16 cellular contexts compared by ENCODE assay signal in the genomic region with DNA sequence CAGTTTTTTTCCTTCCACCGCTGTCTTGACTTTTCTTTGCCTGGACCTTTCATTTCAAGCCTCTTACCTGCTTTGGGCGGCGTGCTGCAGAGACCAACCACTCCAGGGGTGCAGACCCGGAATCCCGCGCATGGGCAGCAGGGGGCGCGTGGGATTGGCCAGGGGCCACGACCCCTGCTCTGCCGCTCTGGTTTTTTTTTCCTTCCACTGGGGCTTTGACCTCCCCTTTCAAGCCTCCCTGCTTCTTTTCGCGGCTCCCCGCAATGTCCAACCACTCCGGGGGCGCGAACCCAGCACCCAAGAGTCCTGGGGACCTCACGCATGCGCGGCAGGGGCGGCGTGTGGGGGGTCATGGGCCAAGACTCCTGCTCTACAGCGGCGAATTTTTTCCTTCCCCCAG.
DNase-seq lines count a peak whose midpoint lies in the region; ATAC-seq and TF ChIP-seq lines count a peak whose summit lies in the region.
"Had no signal": no experiment of that assay in that cellular context is flagged by ENCODE, and none has a peak within 500 bp of the region (broad histone marks: within the 10 kb centered on the region; RNA-seq: fewer than 3 reads in every experiment).

No MANE protein-coding gene starts in this region.

- CTCF ChIA-PET in RWPE1 (lab: Yijun Ruan, JAX): no interaction called here

- POLR2A ChIA-PET in RWPE1 (lab: Yijun Ruan, JAX; ENCODE audit: low non-redundant PET): no interaction called here

- DNase-seq in stimulated activated naive CD8-positive, alpha-beta T cell treated with anti-CD3 and anti-CD28 coated beads, Interleukin-15, Interleukin-2, amounts not matched to agents 100 U/mL and 50 U/mL, for 24 hours: peak; percentile 10
- no peak for DNase-seq in stimulated activated naive CD8-positive, alpha-beta T cell treated with anti-CD3 and anti-CD28 coated beads, Interleukin-15, amount 100 ng/mL, for 72 hours
- DNase-seq in RWPE1 (ENCODE audit: low spot score) (peak; percentile 24), MV-4-11 (lab: John Stamatoyannopoulos, UW) (no peak)
- DNase-seq: brain microvascular endothelial cell; effector memory CD4-positive, alpha-beta T cell; naive B cell; NCI-H1436 treated with DMSO at 0.1 percent for 48 hours; NK-92 treated with Interleukin-12 subunit alpha and Interleukin-12 subunit beta, amount 100 ng/mL, for 24 hours; psoas muscle; stimulated activated CD4-positive, alpha-beta T cell treated with anti-CD3 and anti-CD28 coated beads, Interleukin-12 subunit alpha, Interleukin-12 subunit beta, amount 100 ng/mL, for 4 hours had no signal

- TF ChIP-seq CTCF in LNCAP (IDR thresholded peaks at IDR 0.05) (peak; percentile 88), RWPE1 (conservative IDR thresholded peaks at IDR 0.05; ENCODE audit: low read depth) (no peak)

- no peak overlapping the region for H3K27ac ChIP-seq in RWPE1
- H3K27ac ChIP-seq: brain microvascular endothelial cell, psoas muscle had no signal

- H3K27ac Mint-ChIP-seq in stimulated activated naive CD8-positive, alpha-beta T cell treated with anti-CD3 and anti-CD28 coated beads, Interleukin-15, amount 100 ng/mL, for 72 hours: no peak overlapping the region
- H3K27ac Mint-ChIP-seq: activated naive CD4-positive, alpha-beta T cell treated with anti-CD3 and anti-CD28 coated beads, Interleukin-2, amount 50 U/mL, for 72 hours had no signal

- H3K4me3 Mint-ChIP-seq in stimulated activated naive CD8-positive, alpha-beta T cell treated with anti-CD3 and anti-CD28 coated beads, Interleukin-15, amount 100 ng/mL, for 72 hours: no peak overlapping the region
- H3K4me3 Mint-ChIP-seq: naive B cell had no signal

- H3K27me3 Mint-ChIP-seq in stimulated activated naive CD8-positive, alpha-beta T cell treated with anti-CD3 and anti-CD28 coated beads, Interleukin-15, amount 100 ng/mL, for 72 hours: no peaks in the 10 kb centered on the region
- H3K27me3 Mint-ChIP-seq: naive B cell had no signal

- no peak for ATAC-seq in stimulated activated naive CD8-positive, alpha-beta T cell treated with anti-CD3 and anti-CD28 coated beads, Interleukin-15, Interleukin-2, amounts not matched to agents 100 U/mL and 50 U/mL, for 24 hours
- ATAC-seq in stimulated activated naive CD8-positive, alpha-beta T cell treated with anti-CD3 and anti-CD28 coated beads, Interleukin-15, amount 100 ng/mL, for 72 hours: no peak
- ATAC-seq in GM18519 (IDR thresholded peaks at IDR 0.05; ENCODE audit: low FRiP score, unreplicated experiment) (no peak), HG02852 (IDR thresholded peaks at IDR 0.05; ENCODE audit: unreplicated experiment) (no peak), HG03457 (IDR thresholded peaks at IDR 0.05; ENCODE audit: unreplicated experiment) (no peak)
- ATAC-seq: activated naive CD4-positive, alpha-beta T cell treated with anti-CD3 and anti-CD28 coated beads, Interleukin-2, amount 50 U/mL, for 72 hours; psoas muscle had no signal

- H3K9me3 Mint-ChIP-seq in stimulated activated naive CD8-positive, alpha-beta T cell treated with anti-CD3 and anti-CD28 coated beads, Interleukin-15, amount 100 ng/mL, for 72 hours: peaks cover 0 to 35% of the 10 kb centered on the region in 2 donors

- no peaks in the 10 kb centered on the region for H3K4me1 Mint-ChIP-seq in stimulated activated naive CD8-positive, alpha-beta T cell treated with anti-CD3 and anti-CD28 coated beads, Interleukin-15, amount 100 ng/mL, for 72 hours
- H3K4me1 Mint-ChIP-seq: naive B cell had no signal

Comparison
In these comparisons a context has a peak if more than half of its experiments do, and no peak if none do; other contexts are left out.
1. DNase-seq: peak in stimulated activated naive CD8-positive, alpha-beta T cell treated with anti-CD3 and anti-CD28 coated beads, Interleukin-15, Interleukin-2, amounts not matched to agents 100 U/mL and 50 U/mL, for 24 hours (single experiment) and RWPE1 (single experiment); none in stimulated activated naive CD8-positive, alpha-beta T cell treated with anti-CD3 and anti-CD28 coated beads, Interleukin-15, amount 100 ng/mL, for 72 hours (0 of 2) and MV-4-11 (single experiment).